ENCODE assay signal across 12 cellular contexts in the genomic region with DNA sequence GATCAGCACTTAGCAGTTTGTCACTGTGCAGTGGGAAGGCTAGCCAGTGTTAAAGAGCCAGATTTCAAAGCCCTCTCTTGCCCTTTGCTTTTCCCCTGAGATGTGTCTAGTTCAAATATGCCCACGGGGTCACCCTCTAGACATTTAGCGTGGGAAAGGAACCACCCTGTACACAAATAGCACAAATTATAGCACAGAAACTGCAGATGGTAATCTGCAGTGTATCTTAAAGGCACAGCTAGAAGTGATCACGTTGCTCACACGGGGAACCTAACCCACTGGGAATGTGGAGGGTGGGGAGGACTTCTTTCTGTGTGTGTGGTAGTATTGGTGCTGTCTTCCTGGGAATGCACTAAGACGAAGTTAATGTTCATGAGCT.
A peak's percentile ranks its signal among the peaks of the same experiment; 100 is the strongest.
DNase-seq lines count a peak whose midpoint lies in the region; TF ChIP-seq lines count a peak whose summit lies in the region.
"Had no signal": no experiment of that assay in that cellular context is flagged by ENCODE, and none has a peak within 500 bp of the region (broad histone marks: within the 10 kb centered on the region; RNA-seq: fewer than 3 reads in every experiment).

No MANE protein-coding gene starts in this region.

- peaks cover 58% of the 10 kb centered on the region for H3K4me1 Mint-ChIP-seq in activated CD4-positive, alpha-beta T cell treated with anti-CD3 and anti-CD28 coated beads, Interleukin-2, amount 10 ng/mL, durations not matched to agents 24 days and 14 days
- peaks cover 68% of the 10 kb centered on the region for H3K4me1 Mint-ChIP-seq in activated T-helper 1 cell treated with anti-CD3 and anti-CD28 coated beads, Interleukin-12 subunit alpha, Interleukin-12 subunit beta, Interleukin-2, Interleukin-4 antibody, amounts not matched to agents 30 ng/mL and 10 ng/mL and 1 ng/mL, durations not matched to agents 14 hours and 24 hours and 36 hours (ENCODE audit: low read depth)

- intact Hi-C loops in activated CD4-positive, alpha-beta T cell treated with anti-CD3 and anti-CD28 coated beads, Interleukin-2, amount 10 ng/mL, durations not matched to agents 24 days and 14 days (cut with micrococcal nuclease): loop anchor here (5.0 kb wide), 1 partner anchor 112 kb away; no protein-coding TSS in a partner anchor
- intact Hi-C loops in activated T-helper 1 cell treated with anti-CD3 and anti-CD28 coated beads, Interleukin-12 subunit alpha, Interleukin-12 subunit beta, Interleukin-2, Interleukin-4 antibody, amounts not matched to agents 30 ng/mL and 10 ng/mL and 1 ng/mL, durations not matched to agents 14 hours and 24 hours and 36 hours (cut with micrococcal nuclease): loop anchor here (5.0 kb wide), 2 partner anchors 112 to 252 kb away; no protein-coding TSS in a partner anchor

- H3K27me3 ChIP-seq in cardiac muscle cell: no peaks in the 10 kb centered on the region
- H3K27me3 ChIP-seq in Peyer's patch: no peaks in the 10 kb centered on the region

- no peak overlapping the region for H3K4me3 ChIP-seq in cardiac muscle cell
- no peak overlapping the region for H3K4me3 ChIP-seq in Peyer's patch

- peaks cover 9% of the 10 kb centered on the region for H3K36me3 ChIP-seq in cardiac muscle cell
- peaks cover 0 to 6% (median 0%) of the 10 kb centered on the region in 3 donors for H3K36me3 ChIP-seq in Peyer's patch

- no peaks in the 10 kb centered on the region for H3K9me3 Mint-ChIP-seq in activated CD4-positive, alpha-beta T cell treated with anti-CD3 and anti-CD28 coated beads, Interleukin-2, amount 10 ng/mL, durations not matched to agents 24 days and 14 days
- no peaks in the 10 kb centered on the region for H3K9me3 Mint-ChIP-seq in activated T-helper 1 cell treated with anti-CD3 and anti-CD28 coated beads, Interleukin-12 subunit alpha, Interleukin-12 subunit beta, Interleukin-2, Interleukin-4 antibody, amounts not matched to agents 30 ng/mL and 10 ng/mL and 1 ng/mL, durations not matched to agents 14 hours and 24 hours and 36 hours

- H3K27me3 Mint-ChIP-seq in activated CD4-positive, alpha-beta T cell treated with anti-CD3 and anti-CD28 coated beads, Interleukin-2, amount 10 ng/mL, durations not matched to agents 24 days and 14 days: no peaks in the 10 kb centered on the region
- H3K27me3 Mint-ChIP-seq in activated T-helper 1 cell treated with anti-CD3 and anti-CD28 coated beads, Interleukin-12 subunit alpha, Interleukin-12 subunit beta, Interleukin-2, Interleukin-4 antibody, amounts not matched to agents 30 ng/mL and 10 ng/mL and 1 ng/mL, durations not matched to agents 14 hours and 24 hours and 36 hours (ENCODE audit: insufficient read depth): no peaks in the 10 kb centered on the region

- H3K4me1 ChIP-seq in cardiac muscle cell (ENCODE audit: low read depth) (peaks cover 20% of the 10 kb centered on the region), Peyer's patch (peaks cover 0 to 21% (median 0%) of the 10 kb centered on the region in 4 donors)

- H3K27ac Mint-ChIP-seq in activated CD4-positive, alpha-beta T cell treated with anti-CD3 and anti-CD28 coated beads, Interleukin-2, amount 10 ng/mL, durations not matched to agents 24 days and 14 days: peak overlapping the region; percentile 48
- H3K27ac Mint-ChIP-seq in activated T-helper 1 cell treated with anti-CD3 and anti-CD28 coated beads, Interleukin-12 subunit alpha, Interleukin-12 subunit beta, Interleukin-2, Interleukin-4 antibody, amounts not matched to agents 30 ng/mL and 10 ng/mL and 1 ng/mL, durations not matched to agents 14 hours and 24 hours and 36 hours: peak overlapping the region; percentile 77

- TF ChIP-seq CTCF in cardiac muscle cell (IDR thresholded peaks at IDR 0.05; ENCODE audit: low read depth, low read length): no peak
- TF ChIP-seq CTCF in Peyer's patch (IDR thresholded peaks at IDR 0.05): no peak

- H3K9me3 ChIP-seq in cardiac muscle cell (ENCODE audit: low read depth) (no peaks in the 10 kb centered on the region), Peyer's patch (no peaks in the 10 kb centered on the region)

- TF ChIP-seq POLR2A in Peyer's patch (IDR thresholded peaks at IDR 0.05): no peak

- peak overlapping the region; percentile 69 for H3K27ac ChIP-seq in cardiac muscle cell
- H3K27ac ChIP-seq in substantia nigra (ENCODE audit: low read depth, low read length, poor library complexity, severe bottlenecking): peak overlapping the region; percentile 73
- H3K27ac ChIP-seq in Peyer's patch: no peak overlapping the region

- peaks cover 42% of the 10 kb centered on the region for H3K36me3 Mint-ChIP-seq in activated CD4-positive, alpha-beta T cell treated with anti-CD3 and anti-CD28 coated beads, Interleukin-2, amount 10 ng/mL, durations not matched to agents 24 days and 14 days (ENCODE audit: low read depth)
- peaks cover 19% of the 10 kb centered on the region for H3K36me3 Mint-ChIP-seq in activated T-helper 1 cell treated with anti-CD3 and anti-CD28 coated beads, Interleukin-12 subunit alpha, Interleukin-12 subunit beta, Interleukin-2, Interleukin-4 antibody, amounts not matched to agents 30 ng/mL and 10 ng/mL and 1 ng/mL, durations not matched to agents 14 hours and 24 hours and 36 hours (ENCODE audit: low read depth)

- no peak for DNase-seq in activated CD4-positive, alpha-beta T cell treated with anti-CD3 and anti-CD28 coated beads, Interleukin-2, amount 10 ng/mL, durations not matched to agents 24 days and 14 days
- no peak for DNase-seq in activated CD4-positive, alpha-beta T cell treated with anti-CD3 and anti-CD28 coated beads for 4 hours
- DNase-seq in activated T-helper 1 cell treated with anti-CD3 and anti-CD28 coated beads, Interleukin-12 subunit alpha, Interleukin-12 subunit beta, Interleukin-2, Interleukin-4 antibody, amounts not matched to agents 30 ng/mL and 10 ng/mL and 1 ng/mL, durations not matched to agents 14 hours and 24 hours and 36 hours (ENCODE audit: low spot score): no peak
- DNase-seq in cardiac muscle cell (ENCODE audit: low read depth in 1 of 2, low spot score in 1 of 2): no peak
- no peak for DNase-seq in substantia nigra (lab: John Stamatoyannopoulos, UW)
- no peak for DNase-seq in stimulated activated CD4-positive, alpha-beta T cell treated with anti-CD3 and anti-CD28 coated beads, Interleukin-4, amount 100 ng/mL, for 1 hour
- no peak for DNase-seq in OCI-M1 (lab: John Stamatoyannopoulos, UW)
- DNase-seq in Peyer's patch: no peak
- DNase-seq: HCEC 1CT, hypothalamus, NCI-H146, NCI-H526 treated with DMSO at 0.1 percent for 48 hours had no signal

- no peak overlapping the region for H3K4me3 Mint-ChIP-seq in activated CD4-positive, alpha-beta T cell treated with anti-CD3 and anti-CD28 coated beads, Interleukin-2, amount 10 ng/mL, durations not matched to agents 24 days and 14 days
- no peak overlapping the region for H3K4me3 Mint-ChIP-seq in activated T-helper 1 cell treated with anti-CD3 and anti-CD28 coated beads, Interleukin-12 subunit alpha, Interleukin-12 subunit beta, Interleukin-2, Interleukin-4 antibody, amounts not matched to agents 30 ng/mL and 10 ng/mL and 1 ng/mL, durations not matched to agents 14 hours and 24 hours and 36 hours

Comparison
In these comparisons a context has a peak if more than half of its experiments do, and no peak if none do; other contexts are left out.
1. H3K27ac ChIP-seq: peak in cardiac muscle cell (single experiment) and substantia nigra (single experiment); none in Peyer's patch (0 of 4).